Comparison of ENCODE assay signal across 1 cellular context in the genomic region with DNA sequence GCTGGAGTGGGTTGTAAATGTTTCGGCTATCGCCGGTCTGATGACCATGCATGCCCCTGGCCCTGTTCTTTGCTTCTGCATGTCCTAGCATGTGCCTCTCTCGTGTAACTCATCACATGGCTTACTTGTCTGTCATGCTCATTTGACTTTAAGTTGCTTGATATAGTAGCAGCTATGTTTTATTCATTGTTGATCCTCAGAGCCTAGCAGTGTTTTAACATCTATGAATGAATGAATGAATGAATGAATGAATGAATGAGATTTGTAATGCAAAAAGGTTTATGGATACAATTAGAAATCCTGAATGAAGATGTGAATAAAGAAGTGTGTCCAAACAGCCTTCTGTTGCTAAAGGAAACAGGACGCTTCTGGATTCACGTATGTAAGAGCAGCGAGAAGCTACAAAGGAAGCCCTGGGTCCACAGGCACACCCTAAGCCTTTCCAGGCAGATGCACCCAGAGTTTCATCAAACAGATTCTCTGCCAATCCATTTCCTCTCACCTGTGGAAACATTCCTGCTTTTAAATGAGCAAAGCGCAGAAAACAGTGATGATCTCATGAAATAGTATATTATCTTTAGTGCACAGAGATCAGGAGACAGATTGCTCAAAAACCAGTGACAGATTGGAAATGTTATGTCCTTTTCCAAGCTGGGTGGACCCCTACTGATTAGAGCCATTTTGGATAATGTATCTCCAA.
TF ChIP-seq lines count a peak whose summit lies in the region.

No MANE protein-coding gene starts in this region.

TF ChIP-seq in H1, 55 proteins besides CTCF, POLR2A, EP300 and RAD21:
- TF ChIP-seq, protein P1, sequence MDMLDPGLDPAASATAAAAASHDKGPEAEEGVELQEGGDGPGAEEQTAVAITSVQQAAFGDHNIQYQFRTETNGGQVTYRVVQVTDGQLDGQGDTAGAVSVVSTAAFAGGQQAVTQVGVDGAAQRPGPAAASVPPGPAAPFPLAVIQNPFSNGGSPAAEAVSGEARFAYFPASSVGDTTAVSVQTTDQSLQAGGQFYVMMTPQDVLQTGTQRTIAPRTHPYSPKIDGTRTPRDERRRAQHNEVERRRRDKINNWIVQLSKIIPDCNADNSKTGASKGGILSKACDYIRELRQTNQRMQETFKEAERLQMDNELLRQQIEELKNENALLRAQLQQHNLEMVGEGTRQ (IDR thresholded peaks at IDR 0.05; ENCODE audit: low read length) = no peak
- TF ChIP-seq TAF7 (optimal IDR thresholded peaks at IDR 0.05; ENCODE audit: borderline replicate concordance, low read depth, low read length) (no peak), TCF12 (IDR thresholded peaks at IDR 0.05; ENCODE audit: low read depth, low read length) (no peak), KDM1A (IDR thresholded peaks at IDR 0.05; ENCODE audit: borderline replicate concordance, low read length) (no peak), HDAC6 (IDR thresholded peaks at IDR 0.05; ENCODE audit: low read depth, low read length) (no peak), BCL11A (IDR thresholded peaks at IDR 0.05; ENCODE audit: low read depth in 2 of 2, low read length in 2 of 2) (no peak), KDM5A (IDR thresholded peaks at IDR 0.05; ENCODE audit: low read length) (no peak), SAP30 (IDR thresholded peaks at IDR 0.05; ENCODE audit: insufficient read depth, insufficient replicate concordance, low read length) (no peak), FOSL1 (IDR thresholded peaks at IDR 0.05; ENCODE audit: insufficient read depth, low read depth, low read length) (no peak), TAF1 (IDR thresholded peaks at IDR 0.05; ENCODE audit: low read depth, low read length) (no peak), KDM4A (IDR thresholded peaks at IDR 0.05; ENCODE audit: low read depth, low read length, severe bottlenecking) (no peak), SP2 (IDR thresholded peaks at IDR 0.05; ENCODE audit: low read length) (no peak)
- TF ChIP-seq, protein P2, sequence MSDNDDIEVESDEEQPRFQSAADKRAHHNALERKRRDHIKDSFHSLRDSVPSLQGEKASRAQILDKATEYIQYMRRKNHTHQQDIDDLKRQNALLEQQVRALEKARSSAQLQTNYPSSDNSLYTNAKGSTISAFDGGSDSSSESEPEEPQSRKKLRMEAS (IDR thresholded peaks at IDR 0.05) = no peak
TF ChIP-seq in H1: peak in this region for 0.
